ENCODE assay signal across 10 cellular contexts in genomic region chr5:172872997-172873491, GRCh38. TPM values are rescaled to one million over a fixed set of nuclear protein-coding genes. Genes with fewer than 3 reads are reported as not detected.
DNase-seq lines count a peak whose midpoint lies in the region; ATAC-seq, FAIRE-seq and TF ChIP-seq lines count a peak whose summit lies in the region.
"Had no signal": no experiment of that assay in that cellular context is flagged by ENCODE, and none has a peak within 500 bp of the region (broad histone marks: within the 10 kb centered on the region; RNA-seq: fewer than 3 reads in every experiment).

No MANE protein-coding gene starts in this region.

- no peak overlapping the region for H3K27ac ChIP-seq in neuronal stem cell (replicated peaks; ENCODE audit: low read length)
- peak overlapping the region; percentile 97 for H3K27ac ChIP-seq in vagina
- H3K27ac ChIP-seq: 22Rv1 had no signal

- no peak overlapping the region for H3K4me2 ChIP-seq in neuronal stem cell (ENCODE audit: insufficient read depth, low read length, poor library complexity, severe bottlenecking)

- intact Hi-C loops in Right ventricle myocardium inferior (cut with DNase I), result loop anchor here (2.0 kb wide), 1 partner anchor 30 kb away; no protein-coding TSS in a partner anchor
- intact Hi-C loops in vagina (cut with DNase I), result loop anchor here (5.0 kb wide), 2 partner anchors 76 to 101 kb away; partner anchors contain the start of gene DUSP1

- no CpG with 5 or more reads among the region's 13 CpGs for WGBS in neuronal stem cell (ENCODE audit: extremely low coverage in 2 of 2, insufficient read length in 2 of 2, insufficient replicate concordance in 1 of 2), 2 donors

- H2AFZ ChIP-seq in neuronal stem cell (ENCODE audit: low read length), result no peak overlapping the region

- no peak overlapping the region for H3K23ac ChIP-seq in neuronal stem cell (ENCODE audit: low read depth, low read length, poor library complexity)

- peaks cover 9% of the 10 kb centered on the region for H3K79me1 ChIP-seq in neuronal stem cell (ENCODE audit: low read depth, low read length)

- H4K91ac ChIP-seq in neuronal stem cell (ENCODE audit: low read depth, low read length, poor library complexity), result no peak overlapping the region

- TF ChIP-seq POLR2A in vagina (IDR thresholded peaks at IDR 0.05), result no peak
- TF ChIP-seq POLR2A in GM12892 (IDR thresholded peaks at IDR 0.05; ENCODE audit: low read depth, low read length), result no peak

- H2BK15ac ChIP-seq in neuronal stem cell (ENCODE audit: low read length), result no peak overlapping the region

- peak overlapping the region; percentile 33 for H2AK5ac ChIP-seq in neuronal stem cell (ENCODE audit: low read depth, low read length)

- H3K14ac ChIP-seq in neuronal stem cell (ENCODE audit: low read length), result no peak overlapping the region

- FAIRE-seq in urothelium cell line (lab: Jason Lieb, UNC) (no peak), GM12892 (lab: Jason Lieb, UNC) (no peak)

- H3K27me3 ChIP-seq in neuronal stem cell (ENCODE audit: control insufficient read depth in 3 of 3, insufficient read depth in 3 of 3, low read depth in 1 of 3, low read length in 3 of 3), result no peaks in the 10 kb centered on the region
- H3K27me3 ChIP-seq in vagina, result no peaks in the 10 kb centered on the region

- H2BK12ac ChIP-seq in neuronal stem cell (ENCODE audit: low read length), result no peak overlapping the region

- H2BK5ac ChIP-seq in neuronal stem cell (ENCODE audit: low read length), result no peak overlapping the region

- H3K4me1 ChIP-seq in neuronal stem cell (ENCODE audit: control insufficient read depth in 2 of 2, insufficient read depth in 1 of 2, low read depth in 1 of 2, low read length in 2 of 2) (peaks cover 24 to 60% of the 10 kb centered on the region in 2 donors), vagina (peaks cover 87% of the 10 kb centered on the region)

- no peak for TF ChIP-seq CTCF in vagina (IDR thresholded peaks at IDR 0.05)

- DNase-seq in NCI-H1694 (lab: John Stamatoyannopoulos, UW), result peak; percentile 6
- no peak for DNase-seq in NCI-H1694 treated with DMSO at 0.1 percent for 48 hours (lab: John Stamatoyannopoulos, UW)
- DNase-seq in Right ventricle myocardium inferior (ENCODE audit: missing footprints), result peak; percentile 90
- no peak for DNase-seq in neuronal stem cell (ENCODE audit: low spot score)
- DNase-seq in vagina (ENCODE audit: extremely low spot score in 2 of 2), result no peak
- no peak for DNase-seq in urothelium cell line (ENCODE audit: low spot score)
- DNase-seq in GM12892 (ENCODE audit: insufficient read length), result no peak
- DNase-seq: NCI-H69 had no signal

- ATAC-seq in Right ventricle myocardium inferior (peak; percentile 53), HG02840 (IDR thresholded peaks at IDR 0.05; ENCODE audit: low FRiP score, unreplicated experiment) (no peak)

- H3K9me3 ChIP-seq in neuronal stem cell (replicated peaks in 1 of 2; ENCODE audit: control insufficient read depth in 2 of 2, insufficient read depth in 1 of 2, low read depth in 1 of 2, low read length in 2 of 2) (no peaks in the 10 kb centered on the region), vagina (no peaks in the 10 kb centered on the region)

- peak overlapping the region; percentile 31 for H3K18ac ChIP-seq in neuronal stem cell (ENCODE audit: low read length)

- H3K4me3 ChIP-seq in neuronal stem cell (ENCODE audit: low read length in 2 of 2) (no peak overlapping the region), vagina (peak overlapping the region in 1 of 2 donors; percentile 17)

- H3K36me3 ChIP-seq in neuronal stem cell (replicated peaks in 1 of 2; ENCODE audit: control insufficient read depth in 2 of 2, insufficient read depth in 2 of 2, low read length in 2 of 2) (no peaks in the 10 kb centered on the region), vagina (no peaks in the 10 kb centered on the region)

- H2BK120ac ChIP-seq in neuronal stem cell (ENCODE audit: low read depth, low read length), result no peak overlapping the region

- H3K9ac ChIP-seq in neuronal stem cell (ENCODE audit: low read depth, low read length, poor library complexity), result no peak overlapping the region

- H3K4ac ChIP-seq in neuronal stem cell (ENCODE audit: low read length), result no peak overlapping the region

- no peak overlapping the region for H4K8ac ChIP-seq in neuronal stem cell (ENCODE audit: low read depth, low read length)

RNA-seq across cellular contexts. Expression of gene ERGIC1, which starts 39.0 kb away (rescaled TPM):
- total RNA-seq in Right ventricle myocardium inferior (74.8 TPM), vagina (97.2 TPM)
- polyA plus RNA-seq in neuronal stem cell (2013, experiment 1 of 2), result 73.5 TPM
- polyA plus RNA-seq in neuronal stem cell (2013, experiment 2 of 2), result 73.3 TPM
- 58.7 TPM for polyA plus RNA-seq in GM12892 (2012; ENCODE audit: missing spikeins)

Comparison
In these comparisons a context has a peak if more than half of its experiments do, and no peak if none do; other contexts are left out.
1. DNase-seq: peak in NCI-H1694 (single experiment) and Right ventricle myocardium inferior (single experiment); none in NCI-H1694 treated with DMSO at 0.1 percent for 48 hours (single experiment), neuronal stem cell (single experiment), vagina (0 of 2), urothelium cell line (single experiment) and GM12892 (single experiment).